28 cellular contexts compared by ENCODE assay signal in the genomic region with DNA sequence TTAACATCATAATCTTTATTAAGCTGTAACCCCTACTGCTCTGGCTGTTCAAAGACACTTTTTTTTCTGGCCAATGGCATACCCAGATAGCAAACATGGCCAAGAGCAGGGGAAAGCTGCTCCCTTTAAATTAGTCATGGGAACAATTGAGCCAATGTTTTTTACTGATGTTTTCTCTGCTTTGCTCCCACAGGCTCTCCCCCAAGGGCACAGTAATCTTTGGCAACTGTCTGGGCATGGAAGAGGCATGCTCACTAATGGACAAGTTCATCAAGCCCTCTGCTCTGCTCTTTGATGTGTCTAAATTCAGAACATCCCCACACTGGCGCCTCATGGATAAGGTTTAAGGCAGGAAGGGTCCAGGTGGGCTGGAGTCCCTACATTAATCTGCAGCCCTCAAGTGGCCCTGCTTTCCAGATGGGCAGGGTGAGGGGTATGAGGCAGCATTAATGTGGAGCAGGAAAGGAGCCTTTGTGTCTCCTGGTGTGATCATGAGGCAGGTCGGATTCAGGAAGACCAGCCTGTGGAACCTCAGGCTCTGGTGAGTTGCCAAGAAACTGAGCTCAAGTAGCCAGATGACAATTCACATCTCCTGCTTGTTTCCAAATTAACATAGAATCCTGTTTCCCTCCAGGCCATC.
DNase-seq lines count a peak whose midpoint lies in the region; ATAC-seq and TF ChIP-seq lines count a peak whose summit lies in the region.
"Had no signal": no experiment of that assay in that cellular context is flagged by ENCODE, and none has a peak within 500 bp of the region (broad histone marks: within the 10 kb centered on the region; RNA-seq: fewer than 3 reads in every experiment).

No MANE protein-coding gene starts in this region.

- no peaks in the 10 kb centered on the region for H3K9me3 ChIP-seq in BLaER1
- no peaks in the 10 kb centered on the region for H3K9me3 ChIP-seq in endodermal cell (ENCODE audit: control insufficient read depth, low read length)
- H3K9me3 ChIP-seq: ascending aorta, BE2C, heart right ventricle, right atrium auricular region, spleen had no signal

- H3K4me1 ChIP-seq in BLaER1 (peaks cover 15% of the 10 kb centered on the region), endodermal cell (ENCODE audit: control insufficient read depth, insufficient read depth, low read length) (peaks cover 2% of the 10 kb centered on the region), GM23338 (ENCODE audit: insufficient read depth) (peaks cover 6% of the 10 kb centered on the region; the same call in 1 of the 2 replicates)
- H3K4me1 ChIP-seq: ascending aorta, heart right ventricle, right atrium auricular region had no signal

- H3K9ac ChIP-seq in BLaER1 (no peak overlapping the region), endodermal cell (ENCODE audit: extremely low read depth, low read length, poor library complexity, severe bottlenecking) (no peak overlapping the region)
- H3K9ac ChIP-seq: KMS-11 had no signal

- H3K27ac Mint-ChIP-seq in endodermal cell (no peak overlapping the region), GM23338 (no peak overlapping the region)
- H3K27ac Mint-ChIP-seq in stimulated activated naive CD8-positive, alpha-beta T cell treated with anti-CD3 and anti-CD28 coated beads, Interleukin-15, amount 100 ng/mL, for 72 hours: no peak overlapping the region
- H3K27ac Mint-ChIP-seq: activated naive CD8-positive, alpha-beta T cell; mesothelial cell of epicardium; stimulated activated memory B cell treated with anti-CD40 and anti-IgM and Interleukin-4, amounts not matched to agents 10 μg/mL and 1 μg/mL and 100 μg/mL, for 72 hours; WTC11 had no signal

- H3F3A ChIP-seq in GM23338 (replicated peaks; ENCODE audit: low read depth): no peaks in the 10 kb centered on the region

- in situ Hi-C loops in G401 (cut with HindIII; ENCODE audit: low sequenced_read_pairs): no loop called here

- DNase-seq in G401 (ENCODE audit: low spot score): peak; percentile 94
- DNase-seq in NCI-H69 (lab: John Stamatoyannopoulos, UW): peak; percentile 83
- DNase-seq in endodermal cell: peak; percentile 21
- no peak for DNase-seq in stimulated activated naive CD8-positive, alpha-beta T cell treated with anti-CD3 and anti-CD28 coated beads, Interleukin-15, amount 100 ng/mL, for 72 hours
- no peak for DNase-seq in DMS153 (lab: John Stamatoyannopoulos, UW)
- no peak for DNase-seq in GM23338 (ENCODE audit: low spot score)
- DNase-seq: activated CD4-positive, alpha-beta T cell treated with anti-CD3 and anti-CD28 coated beads, Interleukin-2, amount 50 U/mL, for 4 hours; BE2C; effector CD4-positive, alpha-beta T cell; EL; foreskin fibroblast; heart right ventricle; left cardiac atrium; naive thymus-derived CD4-positive, alpha-beta T cell; NCI-H2081; NCI-H510A treated with DMSO at 0.1 percent for 48 hours; spleen; stimulated activated CD4-positive, alpha-beta T cell treated with anti-CD3 and anti-CD28 coated beads, Interleukin-4, amount 100 ng/mL, for 1 hour; T-helper 9 cell had no signal

- H2AFZ ChIP-seq in GM23338: no peak overlapping the region

- H3K36me3 Mint-ChIP-seq in endodermal cell (ENCODE audit: low read depth): no peaks in the 10 kb centered on the region
- no peaks in the 10 kb centered on the region for H3K36me3 Mint-ChIP-seq in GM23338 (ENCODE audit: low read depth)
- H3K36me3 Mint-ChIP-seq: activated naive CD8-positive, alpha-beta T cell; mesothelial cell of epicardium; naive thymus-derived CD4-positive, alpha-beta T cell; stimulated activated memory B cell treated with anti-CD40 and anti-IgM and Interleukin-4, amounts not matched to agents 10 μg/mL and 1 μg/mL and 100 μg/mL, for 72 hours; WTC11 had no signal

- no peak for TF ChIP-seq CTCF in endodermal cell (conservative IDR thresholded peaks at IDR 0.05)
- TF ChIP-seq CTCF in GM23338 (conservative IDR thresholded peaks at IDR 0.05; ENCODE audit: low read depth in 2 of 2): no peak

- 96 to 100% methylated on average over 1 to 2 of the region's 2 CpGs for WGBS in endodermal cell (ENCODE audit: insufficient coverage in 1 of 2, insufficient read length in 1 of 2), 2 experiments

- peak overlapping the region; percentile 19 for H3K4me2 ChIP-seq in BLaER1
- H3K4me2 ChIP-seq in GM23338: no peak overlapping the region
- H3K4me2 ChIP-seq: KMS-11 had no signal

- no peaks in the 10 kb centered on the region for H3K9me2 ChIP-seq in GM23338 (ENCODE audit: insufficient read depth)

- H3K4me3 ChIP-seq in BLaER1: no peak overlapping the region
- no peak overlapping the region for H3K4me3 ChIP-seq in endodermal cell (ENCODE audit: low read length)
- H3K4me3 ChIP-seq in GM23338: no peak overlapping the region
- H3K4me3 ChIP-seq: ascending aorta, heart right ventricle, right atrium auricular region, spleen had no signal

- ATAC-seq in stimulated activated naive CD8-positive, alpha-beta T cell treated with anti-CD3 and anti-CD28 coated beads, Interleukin-15, amount 100 ng/mL, for 72 hours: no peak
- ATAC-seq in SK-N-SH treated with all-trans-retinoic acid at 6 μM for 48 hours (no peak), GM23338 (no peak)
- ATAC-seq: heart right ventricle; left cardiac atrium; naive thymus-derived CD4-positive, alpha-beta T cell; stimulated activated memory B cell treated with anti-CD40 and anti-IgM and Interleukin-4, amounts not matched to agents 10 μg/mL and 1 μg/mL and 100 μg/mL, for 72 hours; WTC11 had no signal

- no peak overlapping the region for H3K27ac ChIP-seq in BLaER1
- H3K27ac ChIP-seq in endodermal cell (ENCODE audit: low read depth, low read length): no peak overlapping the region
- H3K27ac ChIP-seq in GM23338 (ENCODE audit: low read depth): no peak overlapping the region
- H3K27ac ChIP-seq: ascending aorta, heart right ventricle, KMS-11, right atrium auricular region, spleen had no signal

- H3K79me2 ChIP-seq in GM23338 (replicated peaks; ENCODE audit: insufficient read depth): no peaks in the 10 kb centered on the region

- H3K27me3 ChIP-seq in BLaER1 (no peaks in the 10 kb centered on the region), endodermal cell (ENCODE audit: control insufficient read depth, insufficient read depth, low read length, poor library complexity, severe bottlenecking) (no peaks in the 10 kb centered on the region), GM23338 (ENCODE audit: insufficient read depth) (no peaks in the 10 kb centered on the region)
- H3K27me3 ChIP-seq: ascending aorta, BE2C, right atrium auricular region had no signal

- H3K9me3 Mint-ChIP-seq in endodermal cell (no peaks in the 10 kb centered on the region), GM23338 (no peaks in the 10 kb centered on the region)
- H3K9me3 Mint-ChIP-seq in stimulated activated naive CD8-positive, alpha-beta T cell treated with anti-CD3 and anti-CD28 coated beads, Interleukin-15, amount 100 ng/mL, for 72 hours: no peaks in the 10 kb centered on the region
- H3K9me3 Mint-ChIP-seq: mesothelial cell of epicardium; stimulated activated memory B cell treated with anti-CD40 and anti-IgM and Interleukin-4, amounts not matched to agents 10 μg/mL and 1 μg/mL and 100 μg/mL, for 72 hours; WTC11 had no signal

- H3K27me3 Mint-ChIP-seq in endodermal cell (ENCODE audit: insufficient read depth): peaks cover 12% of the 10 kb centered on the region
- H3K27me3 Mint-ChIP-seq in stimulated activated naive CD8-positive, alpha-beta T cell treated with anti-CD3 and anti-CD28 coated beads, Interleukin-15, amount 100 ng/mL, for 72 hours: peaks cover 9% of the 10 kb centered on the region
- H3K27me3 Mint-ChIP-seq in GM23338 (ENCODE audit: insufficient read depth, low read depth, poor library complexity): no peaks in the 10 kb centered on the region
- H3K27me3 Mint-ChIP-seq: activated naive CD8-positive, alpha-beta T cell had no signal

- no peaks in the 10 kb centered on the region for H3K36me3 ChIP-seq in BLaER1
- H3K36me3 ChIP-seq in endodermal cell (ENCODE audit: control insufficient read depth, insufficient read depth, low read length): no peaks in the 10 kb centered on the region
- H3K36me3 ChIP-seq in GM23338 (ENCODE audit: insufficient read depth): no peaks in the 10 kb centered on the region
- H3K36me3 ChIP-seq: ascending aorta, BE2C, heart right ventricle, right atrium auricular region, spleen had no signal

- H3K4me3 Mint-ChIP-seq in endodermal cell (no peak overlapping the region), GM23338 (no peak overlapping the region)
- no peak overlapping the region for H3K4me3 Mint-ChIP-seq in stimulated activated naive CD8-positive, alpha-beta T cell treated with anti-CD3 and anti-CD28 coated beads, Interleukin-15, amount 100 ng/mL, for 72 hours
- H3K4me3 Mint-ChIP-seq: activated naive CD8-positive, alpha-beta T cell; mesothelial cell of epicardium; naive thymus-derived CD4-positive, alpha-beta T cell; stimulated activated memory B cell treated with anti-CD40 and anti-IgM and Interleukin-4, amounts not matched to agents 10 μg/mL and 1 μg/mL and 100 μg/mL, for 72 hours; WTC11 had no signal

- peaks cover 13% of the 10 kb centered on the region for H3K4me1 Mint-ChIP-seq in endodermal cell
- peaks cover 8% of the 10 kb centered on the region for H3K4me1 Mint-ChIP-seq in stimulated activated naive CD8-positive, alpha-beta T cell treated with anti-CD3 and anti-CD28 coated beads, Interleukin-15, amount 100 ng/mL, for 72 hours
- H3K4me1 Mint-ChIP-seq in GM23338: peaks cover 17% of the 10 kb centered on the region; the same call in 2 of the 3 replicates
- H3K4me1 Mint-ChIP-seq: mesothelial cell of epicardium; stimulated activated memory B cell treated with anti-CD40 and anti-IgM and Interleukin-4, amounts not matched to agents 10 μg/mL and 1 μg/mL and 100 μg/mL, for 72 hours had no signal

- no peaks in the 10 kb centered on the region for H4K20me1 ChIP-seq in BLaER1
- H4K20me1 ChIP-seq in GM23338 (replicated peaks; ENCODE audit: insufficient read depth): no peaks in the 10 kb centered on the region

TF ChIP-seq in GM23338, 12 proteins besides CTCF, POLR2A, EP300 and RAD21 (continues in another document):
- TF ChIP-seq STAT1 (IDR thresholded peaks at IDR 0.05; ENCODE audit: unreplicated experiment) (no peak), CREB1 (CRISPR knock-in tag; IDR thresholded peaks at IDR 0.05; ENCODE audit: low read depth) (no peak), JUNB (IDR thresholded peaks at IDR 0.05; ENCODE audit: unreplicated experiment) (no peak), NANOG (IDR thresholded peaks at IDR 0.05; ENCODE audit: borderline replicate concordance) (no peak), ZNF114 (CRISPR knock-in tag; IDR thresholded peaks at IDR 0.05) (no peak), ETS1 (IDR thresholded peaks at IDR 0.05) (no peak), POLR2AphosphoS5 (IDR thresholded peaks at IDR 0.05; ENCODE audit: low read depth) (no peak)

Comparison
In these comparisons a context has a peak if more than half of its experiments do, and no peak if none do; other contexts are left out.
1. DNase-seq: peak in G401 (single experiment), NCI-H69 (single experiment) and endodermal cell (single experiment); none in stimulated activated naive CD8-positive, alpha-beta T cell treated with anti-CD3 and anti-CD28 coated beads, Interleukin-15, amount 100 ng/mL, for 72 hours (0 of 2), DMS153 (single experiment) and GM23338 (single experiment).